Comparison of ENCODE assay signal across 1 cellular context in the genomic region with DNA sequence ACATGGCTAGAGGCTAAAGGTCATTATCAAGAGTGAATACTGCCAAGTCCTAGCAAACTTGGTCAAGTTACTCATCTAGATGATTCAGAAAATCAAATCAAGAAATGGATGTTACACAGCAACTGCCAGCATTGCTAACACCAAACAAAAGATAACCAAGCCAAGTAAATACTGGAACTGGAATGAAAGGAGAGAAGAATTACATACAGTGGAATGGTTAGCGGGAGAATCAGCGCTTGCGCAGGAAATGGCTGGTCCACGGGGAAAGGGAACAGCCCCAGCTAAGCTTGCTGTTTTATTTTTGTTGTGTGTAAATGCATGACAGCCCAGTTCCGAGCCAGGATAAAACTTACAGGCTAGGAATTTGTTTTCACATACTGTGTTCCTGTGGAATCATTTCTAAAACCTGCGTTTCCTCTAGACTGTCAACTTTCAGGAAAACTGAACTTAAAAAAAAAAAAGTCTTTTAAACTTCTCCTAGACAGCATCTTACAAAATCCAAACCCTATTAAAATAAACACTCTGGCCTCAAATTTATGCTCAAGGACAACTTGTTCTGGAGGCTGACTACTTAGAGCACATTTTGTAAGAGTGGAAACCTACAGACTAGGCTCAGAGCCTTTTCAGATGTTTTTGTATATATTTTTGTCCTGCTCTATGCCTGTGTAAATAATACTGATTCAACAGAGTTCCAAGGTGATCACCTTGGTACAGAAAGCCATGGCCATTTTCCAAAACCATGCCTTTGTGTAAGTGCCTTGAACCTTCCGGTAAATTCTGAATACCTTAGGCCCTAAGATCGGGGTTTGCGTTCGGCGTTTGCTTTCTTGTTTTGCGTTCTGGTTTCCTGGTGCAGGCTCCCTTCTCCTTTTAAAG.
TF ChIP-seq lines count a peak whose summit lies in the region.

No MANE protein-coding gene starts in this region.

TF ChIP-seq in HepG2, 621 proteins besides CTCF, POLR2A, EP300 and RAD21 (continues in another document):
- TF ChIP-seq ZFP1 (CRISPR knock-in tag; IDR thresholded peaks at IDR 0.05) (peak; percentile 52; the same call in 1 of the 2 replicates), SMAD3 (CRISPR knock-in tag; IDR thresholded peaks at IDR 0.05) (peak; percentile 66; the same call in 1 of the 2 replicates), BCL6 (CRISPR knock-in tag; IDR thresholded peaks at IDR 0.05) (peak; percentile 73; the same call in 1 of the 2 replicates), IRF2 (CRISPR knock-in tag; IDR thresholded peaks at IDR 0.05) (0 out of 2 replicates have a peak, but pooled peaks have one; percentile 43), CEBPG (CRISPR knock-in tag; IDR thresholded peaks at IDR 0.05) (peak; percentile 32; the same call in 1 of the 2 replicates), ZKSCAN8 (CRISPR knock-in tag; IDR thresholded peaks at IDR 0.05; ENCODE audit: borderline replicate concordance) (no peak), ETV5 (CRISPR knock-in tag; IDR thresholded peaks at IDR 0.05; ENCODE audit: borderline replicate concordance) (peak; percentile 16; the same call in 1 of the 2 replicates), KLF16 (CRISPR knock-in tag; IDR thresholded peaks at IDR 0.05) (no peak), FOSL2 (CRISPR knock-in tag; IDR thresholded peaks at IDR 0.05) (peak; percentile 75), ISL2 (CRISPR knock-in tag; IDR thresholded peaks at IDR 0.05) (peak; percentile 82), FOXA1 (IDR thresholded peaks at IDR 0.05) (no peak), FOXA1 (CRISPR knock-in tag; IDR thresholded peaks at IDR 0.05) (peak; percentile 61), RXRA (CRISPR knock-in tag; IDR thresholded peaks at IDR 0.05) (peak; percentile 36; the same call in 1 of the 2 replicates), ERF (CRISPR knock-in tag; IDR thresholded peaks at IDR 0.05) (0 out of 2 replicates have a peak, but pooled peaks have one; percentile 51), HDAC2 (CRISPR knock-in tag; IDR thresholded peaks at IDR 0.05) (peak; percentile 48; the same call in 1 of the 2 replicates), HOXA5 (CRISPR knock-in tag; IDR thresholded peaks at IDR 0.05) (0 out of 2 replicates have a peak, but pooled peaks have one; percentile 69), RBAK (CRISPR knock-in tag; IDR thresholded peaks at IDR 0.05) (peak; percentile 91), NBN (conservative IDR thresholded peaks at IDR 0.05) (no peak), TEAD3 (CRISPR knock-in tag; optimal IDR thresholded peaks at IDR 0.05; ENCODE audit: borderline replicate concordance) (peak; percentile 72), NFKBIZ (CRISPR knock-in tag; IDR thresholded peaks at IDR 0.05) (peak; percentile 84; the same call in 1 of the 2 replicates), MED1 (CRISPR knock-in tag; IDR thresholded peaks at IDR 0.05) (peak; percentile 80), ZSCAN12 (CRISPR knock-in tag; IDR thresholded peaks at IDR 0.05) (no peak), FOXK1 (CRISPR knock-in tag; IDR thresholded peaks at IDR 0.05; ENCODE audit: borderline replicate concordance, low read depth) (peak; percentile 53; the same call in 1 of the 2 replicates), DNMT3B (CRISPR knock-in tag; conservative IDR thresholded peaks at IDR 0.05) (no peak), HMG20A (CRISPR knock-in tag; IDR thresholded peaks at IDR 0.05; ENCODE audit: borderline replicate concordance) (peak; percentile 68; the same call in 1 of the 2 replicates), STAT5B (CRISPR knock-in tag; IDR thresholded peaks at IDR 0.05) (no peak), NR2F6 (IDR thresholded peaks at IDR 0.05) (peak; percentile 18; the same call in 1 of the 2 replicates), NR2F6 (CRISPR knock-in tag; IDR thresholded peaks at IDR 0.05) (peak; percentile 69), GATA4 (IDR thresholded peaks at IDR 0.05; ENCODE audit: borderline replicate concordance, low read depth) (peak; percentile 48; the same call in 1 of the 2 replicates), ARHGAP35 (CRISPR knock-in tag; IDR thresholded peaks at IDR 0.05; ENCODE audit: borderline replicate concordance) (no peak), CREB1 (IDR thresholded peaks at IDR 0.05) (no peak), CREB1 (CRISPR knock-in tag; IDR thresholded peaks at IDR 0.05) (peak; percentile 41; the same call in 1 of the 2 replicates), YEATS4 (CRISPR knock-in tag; IDR thresholded peaks at IDR 0.05; ENCODE audit: borderline replicate concordance) (peak; percentile 65; the same call in 1 of the 2 replicates), SIX1 (CRISPR knock-in tag; IDR thresholded peaks at IDR 0.05; ENCODE audit: borderline replicate concordance) (peak; percentile 20; the same call in 1 of the 2 replicates), ZNF781 (CRISPR knock-in tag; IDR thresholded peaks at IDR 0.05; ENCODE audit: borderline replicate concordance, not compliant biosample characterization) (no peak), RARA (CRISPR knock-in tag; IDR thresholded peaks at IDR 0.05) (peak; percentile 83; the same call in 1 of the 2 replicates)
- TF ChIP-seq, protein P1, sequence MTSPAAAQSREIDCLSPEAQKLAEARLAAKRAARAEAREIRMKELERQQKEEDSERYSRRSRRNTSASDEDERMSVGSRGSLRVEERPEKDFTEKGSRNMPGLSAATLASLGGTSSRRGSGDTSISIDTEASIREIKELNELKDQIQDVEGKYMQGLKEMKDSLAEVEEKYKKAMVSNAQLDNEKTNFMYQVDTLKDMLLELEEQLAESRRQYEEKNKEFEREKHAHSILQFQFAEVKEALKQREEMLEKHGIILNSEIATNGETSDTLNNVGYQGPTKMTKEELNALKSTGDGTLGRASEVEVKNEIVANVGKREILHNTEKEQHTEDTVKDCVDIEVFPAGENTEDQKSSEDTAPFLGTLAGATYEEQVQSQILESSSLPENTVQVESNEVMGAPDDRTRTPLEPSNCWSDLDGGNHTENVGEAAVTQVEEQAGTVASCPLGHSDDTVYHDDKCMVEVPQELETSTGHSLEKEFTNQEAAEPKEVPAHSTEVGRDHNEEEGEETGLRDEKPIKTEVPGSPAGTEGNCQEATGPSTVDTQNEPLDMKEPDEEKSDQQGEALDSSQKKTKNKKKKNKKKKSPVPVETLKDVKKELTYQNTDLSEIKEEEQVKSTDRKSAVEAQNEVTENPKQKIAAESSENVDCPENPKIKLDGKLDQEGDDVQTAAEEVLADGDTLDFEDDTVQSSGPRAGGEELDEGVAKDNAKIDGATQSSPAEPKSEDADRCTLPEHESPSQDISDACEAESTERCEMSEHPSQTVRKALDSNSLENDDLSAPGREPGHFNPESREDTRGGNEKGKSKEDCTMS (CRISPR knock-in tag; conservative IDR thresholded peaks at IDR 0.05) = no peak
- TF ChIP-seq, protein P2, sequence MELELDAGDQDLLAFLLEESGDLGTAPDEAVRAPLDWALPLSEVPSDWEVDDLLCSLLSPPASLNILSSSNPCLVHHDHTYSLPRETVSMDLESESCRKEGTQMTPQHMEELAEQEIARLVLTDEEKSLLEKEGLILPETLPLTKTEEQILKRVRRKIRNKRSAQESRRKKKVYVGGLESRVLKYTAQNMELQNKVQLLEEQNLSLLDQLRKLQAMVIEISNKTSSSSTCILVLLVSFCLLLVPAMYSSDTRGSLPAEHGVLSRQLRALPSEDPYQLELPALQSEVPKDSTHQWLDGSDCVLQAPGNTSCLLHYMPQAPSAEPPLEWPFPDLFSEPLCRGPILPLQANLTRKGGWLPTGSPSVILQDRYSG (CRISPR knock-in tag; IDR thresholded peaks at IDR 0.05) = no peak
- TF ChIP-seq, protein P3, sequence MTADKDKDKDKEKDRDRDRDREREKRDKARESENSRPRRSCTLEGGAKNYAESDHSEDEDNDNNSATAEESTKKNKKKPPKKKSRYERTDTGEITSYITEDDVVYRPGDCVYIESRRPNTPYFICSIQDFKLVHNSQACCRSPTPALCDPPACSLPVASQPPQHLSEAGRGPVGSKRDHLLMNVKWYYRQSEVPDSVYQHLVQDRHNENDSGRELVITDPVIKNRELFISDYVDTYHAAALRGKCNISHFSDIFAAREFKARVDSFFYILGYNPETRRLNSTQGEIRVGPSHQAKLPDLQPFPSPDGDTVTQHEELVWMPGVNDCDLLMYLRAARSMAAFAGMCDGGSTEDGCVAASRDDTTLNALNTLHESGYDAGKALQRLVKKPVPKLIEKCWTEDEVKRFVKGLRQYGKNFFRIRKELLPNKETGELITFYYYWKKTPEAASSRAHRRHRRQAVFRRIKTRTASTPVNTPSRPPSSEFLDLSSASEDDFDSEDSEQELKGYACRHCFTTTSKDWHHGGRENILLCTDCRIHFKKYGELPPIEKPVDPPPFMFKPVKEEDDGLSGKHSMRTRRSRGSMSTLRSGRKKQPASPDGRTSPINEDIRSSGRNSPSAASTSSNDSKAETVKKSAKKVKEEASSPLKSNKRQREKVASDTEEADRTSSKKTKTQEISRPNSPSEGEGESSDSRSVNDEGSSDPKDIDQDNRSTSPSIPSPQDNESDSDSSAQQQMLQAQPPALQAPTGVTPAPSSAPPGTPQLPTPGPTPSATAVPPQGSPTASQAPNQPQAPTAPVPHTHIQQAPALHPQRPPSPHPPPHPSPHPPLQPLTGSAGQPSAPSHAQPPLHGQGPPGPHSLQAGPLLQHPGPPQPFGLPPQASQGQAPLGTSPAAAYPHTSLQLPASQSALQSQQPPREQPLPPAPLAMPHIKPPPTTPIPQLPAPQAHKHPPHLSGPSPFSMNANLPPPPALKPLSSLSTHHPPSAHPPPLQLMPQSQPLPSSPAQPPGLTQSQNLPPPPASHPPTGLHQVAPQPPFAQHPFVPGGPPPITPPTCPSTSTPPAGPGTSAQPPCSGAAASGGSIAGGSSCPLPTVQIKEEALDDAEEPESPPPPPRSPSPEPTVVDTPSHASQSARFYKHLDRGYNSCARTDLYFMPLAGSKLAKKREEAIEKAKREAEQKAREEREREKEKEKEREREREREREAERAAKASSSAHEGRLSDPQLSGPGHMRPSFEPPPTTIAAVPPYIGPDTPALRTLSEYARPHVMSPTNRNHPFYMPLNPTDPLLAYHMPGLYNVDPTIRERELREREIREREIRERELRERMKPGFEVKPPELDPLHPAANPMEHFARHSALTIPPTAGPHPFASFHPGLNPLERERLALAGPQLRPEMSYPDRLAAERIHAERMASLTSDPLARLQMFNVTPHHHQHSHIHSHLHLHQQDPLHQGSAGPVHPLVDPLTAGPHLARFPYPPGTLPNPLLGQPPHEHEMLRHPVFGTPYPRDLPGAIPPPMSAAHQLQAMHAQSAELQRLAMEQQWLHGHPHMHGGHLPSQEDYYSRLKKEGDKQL (CRISPR knock-in tag; IDR thresholded peaks at IDR 0.05; ENCODE audit: low read depth) = peak; percentile 36; the same call in 1 of the 2 replicates
- TF ChIP-seq, protein P4, sequence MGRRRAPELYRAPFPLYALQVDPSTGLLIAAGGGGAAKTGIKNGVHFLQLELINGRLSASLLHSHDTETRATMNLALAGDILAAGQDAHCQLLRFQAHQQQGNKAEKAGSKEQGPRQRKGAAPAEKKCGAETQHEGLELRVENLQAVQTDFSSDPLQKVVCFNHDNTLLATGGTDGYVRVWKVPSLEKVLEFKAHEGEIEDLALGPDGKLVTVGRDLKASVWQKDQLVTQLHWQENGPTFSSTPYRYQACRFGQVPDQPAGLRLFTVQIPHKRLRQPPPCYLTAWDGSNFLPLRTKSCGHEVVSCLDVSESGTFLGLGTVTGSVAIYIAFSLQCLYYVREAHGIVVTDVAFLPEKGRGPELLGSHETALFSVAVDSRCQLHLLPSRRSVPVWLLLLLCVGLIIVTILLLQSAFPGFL (CRISPR knock-in tag; IDR thresholded peaks at IDR 0.05) = no peak
- TF ChIP-seq, protein P5, sequence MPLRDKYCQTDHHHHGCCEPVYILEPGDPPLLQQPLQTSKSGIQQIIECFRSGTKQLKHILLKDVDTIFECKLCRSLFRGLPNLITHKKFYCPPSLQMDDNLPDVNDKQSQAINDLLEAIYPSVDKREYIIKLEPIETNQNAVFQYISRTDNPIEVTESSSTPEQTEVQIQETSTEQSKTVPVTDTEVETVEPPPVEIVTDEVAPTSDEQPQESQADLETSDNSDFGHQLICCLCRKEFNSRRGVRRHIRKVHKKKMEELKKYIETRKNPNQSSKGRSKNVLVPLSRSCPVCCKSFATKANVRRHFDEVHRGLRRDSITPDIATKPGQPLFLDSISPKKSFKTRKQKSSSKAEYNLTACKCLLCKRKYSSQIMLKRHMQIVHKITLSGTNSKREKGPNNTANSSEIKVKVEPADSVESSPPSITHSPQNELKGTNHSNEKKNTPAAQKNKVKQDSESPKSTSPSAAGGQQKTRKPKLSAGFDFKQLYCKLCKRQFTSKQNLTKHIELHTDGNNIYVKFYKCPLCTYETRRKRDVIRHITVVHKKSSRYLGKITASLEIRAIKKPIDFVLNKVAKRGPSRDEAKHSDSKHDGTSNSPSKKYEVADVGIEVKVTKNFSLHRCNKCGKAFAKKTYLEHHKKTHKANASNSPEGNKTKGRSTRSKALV (CRISPR knock-in tag; IDR thresholded peaks at IDR 0.05) = peak; percentile 36; the same call in 1 of the 2 replicates
- TF ChIP-seq, protein P6, sequence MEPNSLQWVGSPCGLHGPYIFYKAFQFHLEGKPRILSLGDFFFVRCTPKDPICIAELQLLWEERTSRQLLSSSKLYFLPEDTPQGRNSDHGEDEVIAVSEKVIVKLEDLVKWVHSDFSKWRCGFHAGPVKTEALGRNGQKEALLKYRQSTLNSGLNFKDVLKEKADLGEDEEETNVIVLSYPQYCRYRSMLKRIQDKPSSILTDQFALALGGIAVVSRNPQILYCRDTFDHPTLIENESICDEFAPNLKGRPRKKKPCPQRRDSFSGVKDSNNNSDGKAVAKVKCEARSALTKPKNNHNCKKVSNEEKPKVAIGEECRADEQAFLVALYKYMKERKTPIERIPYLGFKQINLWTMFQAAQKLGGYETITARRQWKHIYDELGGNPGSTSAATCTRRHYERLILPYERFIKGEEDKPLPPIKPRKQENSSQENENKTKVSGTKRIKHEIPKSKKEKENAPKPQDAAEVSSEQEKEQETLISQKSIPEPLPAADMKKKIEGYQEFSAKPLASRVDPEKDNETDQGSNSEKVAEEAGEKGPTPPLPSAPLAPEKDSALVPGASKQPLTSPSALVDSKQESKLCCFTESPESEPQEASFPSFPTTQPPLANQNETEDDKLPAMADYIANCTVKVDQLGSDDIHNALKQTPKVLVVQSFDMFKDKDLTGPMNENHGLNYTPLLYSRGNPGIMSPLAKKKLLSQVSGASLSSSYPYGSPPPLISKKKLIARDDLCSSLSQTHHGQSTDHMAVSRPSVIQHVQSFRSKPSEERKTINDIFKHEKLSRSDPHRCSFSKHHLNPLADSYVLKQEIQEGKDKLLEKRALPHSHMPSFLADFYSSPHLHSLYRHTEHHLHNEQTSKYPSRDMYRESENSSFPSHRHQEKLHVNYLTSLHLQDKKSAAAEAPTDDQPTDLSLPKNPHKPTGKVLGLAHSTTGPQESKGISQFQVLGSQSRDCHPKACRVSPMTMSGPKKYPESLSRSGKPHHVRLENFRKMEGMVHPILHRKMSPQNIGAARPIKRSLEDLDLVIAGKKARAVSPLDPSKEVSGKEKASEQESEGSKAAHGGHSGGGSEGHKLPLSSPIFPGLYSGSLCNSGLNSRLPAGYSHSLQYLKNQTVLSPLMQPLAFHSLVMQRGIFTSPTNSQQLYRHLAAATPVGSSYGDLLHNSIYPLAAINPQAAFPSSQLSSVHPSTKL (CRISPR knock-in tag; IDR thresholded peaks at IDR 0.05) = peak; percentile 90
- TF ChIP-seq, protein P7, sequence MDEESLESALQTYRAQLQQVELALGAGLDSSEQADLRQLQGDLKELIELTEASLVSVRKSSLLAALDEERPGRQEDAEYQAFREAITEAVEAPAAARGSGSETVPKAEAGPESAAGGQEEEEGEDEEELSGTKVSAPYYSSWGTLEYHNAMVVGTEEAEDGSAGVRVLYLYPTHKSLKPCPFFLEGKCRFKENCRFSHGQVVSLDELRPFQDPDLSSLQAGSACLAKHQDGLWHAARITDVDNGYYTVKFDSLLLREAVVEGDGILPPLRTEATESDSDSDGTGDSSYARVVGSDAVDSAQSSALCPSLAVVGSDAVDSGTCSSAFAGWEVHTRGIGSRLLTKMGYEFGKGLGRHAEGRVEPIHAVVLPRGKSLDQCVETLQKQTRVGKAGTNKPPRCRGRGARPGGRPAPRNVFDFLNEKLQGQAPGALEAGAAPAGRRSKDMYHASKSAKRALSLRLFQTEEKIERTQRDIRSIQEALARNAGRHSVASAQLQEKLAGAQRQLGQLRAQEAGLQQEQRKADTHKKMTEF (CRISPR knock-in tag; IDR thresholded peaks at IDR 0.05) = peak; percentile 77; the same call in 1 of the 2 replicates
